ENCODE assay signal across 1 cellular context in the genomic region with DNA sequence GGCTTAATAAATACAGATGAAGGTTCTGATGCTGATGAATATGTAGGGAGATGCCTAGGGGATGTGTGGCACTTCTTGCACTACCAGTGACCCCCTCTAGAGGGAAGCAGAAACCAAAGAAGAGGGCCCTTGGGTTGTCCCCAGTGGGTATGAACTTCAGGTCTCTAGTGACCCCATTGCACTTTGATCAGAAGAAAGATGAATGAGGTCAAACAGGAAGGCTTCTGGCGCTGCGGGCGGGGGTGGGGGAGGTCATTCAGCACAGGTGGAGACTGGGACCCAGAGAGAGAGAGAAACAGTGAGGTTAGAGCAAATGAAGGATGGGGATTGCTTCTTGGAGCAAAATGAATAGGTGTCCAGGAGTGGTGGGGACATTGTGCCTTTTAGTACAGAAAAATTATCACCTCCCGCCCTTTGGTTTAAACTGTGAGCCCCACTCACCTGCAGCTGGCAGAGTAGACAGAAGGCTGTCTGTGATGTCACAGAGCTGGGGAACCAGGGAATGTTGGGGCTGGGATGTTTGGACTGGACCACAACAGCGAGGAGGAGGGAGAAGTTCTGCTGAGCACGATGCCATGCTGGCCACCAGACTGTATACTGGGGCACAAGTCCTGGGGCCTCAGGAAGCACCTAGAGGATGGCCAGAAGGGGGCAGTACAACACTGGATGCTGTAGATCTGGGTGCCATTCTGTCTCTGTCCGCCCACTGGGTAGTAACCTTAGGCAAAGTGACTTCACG.
A peak's percentile ranks its signal among the peaks of the same experiment; 100 is the strongest.
TF ChIP-seq lines count a peak whose summit lies in the region.

A gene with protein sequence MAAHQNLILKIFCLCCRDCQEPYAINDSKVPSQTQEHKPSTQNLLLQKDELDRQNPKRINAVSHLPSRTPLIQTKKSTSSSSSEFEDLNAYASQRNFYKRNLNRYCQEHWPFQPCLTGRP (minus strand): TSS at position 599 of the 739 bp plus-strand sequence. CDS start 10,469 bp downstream, outside the sequence.

TF ChIP-seq in HepG2, 621 proteins besides CTCF, POLR2A, EP300 and RAD21 (continued from another document and continues in another):
- TF ChIP-seq, protein P1, sequence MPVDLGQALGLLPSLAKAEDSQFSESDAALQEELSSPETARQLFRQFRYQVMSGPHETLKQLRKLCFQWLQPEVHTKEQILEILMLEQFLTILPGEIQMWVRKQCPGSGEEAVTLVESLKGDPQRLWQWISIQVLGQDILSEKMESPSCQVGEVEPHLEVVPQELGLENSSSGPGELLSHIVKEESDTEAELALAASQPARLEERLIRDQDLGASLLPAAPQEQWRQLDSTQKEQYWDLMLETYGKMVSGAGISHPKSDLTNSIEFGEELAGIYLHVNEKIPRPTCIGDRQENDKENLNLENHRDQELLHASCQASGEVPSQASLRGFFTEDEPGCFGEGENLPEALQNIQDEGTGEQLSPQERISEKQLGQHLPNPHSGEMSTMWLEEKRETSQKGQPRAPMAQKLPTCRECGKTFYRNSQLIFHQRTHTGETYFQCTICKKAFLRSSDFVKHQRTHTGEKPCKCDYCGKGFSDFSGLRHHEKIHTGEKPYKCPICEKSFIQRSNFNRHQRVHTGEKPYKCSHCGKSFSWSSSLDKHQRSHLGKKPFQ (CRISPR knock-in tag; IDR thresholded peaks at IDR 0.05; ENCODE audit: insufficient replicate concordance) = no peak
- TF ChIP-seq RFXANK (CRISPR knock-in tag; IDR thresholded peaks at IDR 0.05) (no peak), ZNF441 (CRISPR knock-in tag; IDR thresholded peaks at IDR 0.05; ENCODE audit: borderline replicate concordance) (no peak), DR1 (CRISPR knock-in tag; IDR thresholded peaks at IDR 0.05) (no peak), ZNF563 (CRISPR knock-in tag; IDR thresholded peaks at IDR 0.05) (no peak), NFE2L1 (CRISPR knock-in tag; IDR thresholded peaks at IDR 0.05; ENCODE audit: borderline replicate concordance) (no peak), NR2F2 (IDR thresholded peaks at IDR 0.05; ENCODE audit: borderline replicate concordance, low read depth) (peak; percentile 55), ZNF777 (CRISPR knock-in tag; IDR thresholded peaks at IDR 0.05) (no peak), ZNF30 (CRISPR knock-in tag; IDR thresholded peaks at IDR 0.05) (no peak), PCBP1 (IDR thresholded peaks at IDR 0.05; ENCODE audit: borderline replicate concordance, low read depth, low read length) (no peak), NR2F6 (IDR thresholded peaks at IDR 0.05) (peak; percentile 80), NR2F6 (CRISPR knock-in tag; IDR thresholded peaks at IDR 0.05) (peak; percentile 49; the same call in 1 of the 2 replicates), ZNF350 (CRISPR knock-in tag; IDR thresholded peaks at IDR 0.05; ENCODE audit: borderline replicate concordance, low read depth) (peak; percentile 47; the same call in 1 of the 2 replicates), GATAD2A (CRISPR knock-in tag; IDR thresholded peaks at IDR 0.05) (peak; percentile 40; the same call in 1 of the 2 replicates), KLF13 (CRISPR knock-in tag; IDR thresholded peaks at IDR 0.05) (no peak)
- TF ChIP-seq, protein P2, sequence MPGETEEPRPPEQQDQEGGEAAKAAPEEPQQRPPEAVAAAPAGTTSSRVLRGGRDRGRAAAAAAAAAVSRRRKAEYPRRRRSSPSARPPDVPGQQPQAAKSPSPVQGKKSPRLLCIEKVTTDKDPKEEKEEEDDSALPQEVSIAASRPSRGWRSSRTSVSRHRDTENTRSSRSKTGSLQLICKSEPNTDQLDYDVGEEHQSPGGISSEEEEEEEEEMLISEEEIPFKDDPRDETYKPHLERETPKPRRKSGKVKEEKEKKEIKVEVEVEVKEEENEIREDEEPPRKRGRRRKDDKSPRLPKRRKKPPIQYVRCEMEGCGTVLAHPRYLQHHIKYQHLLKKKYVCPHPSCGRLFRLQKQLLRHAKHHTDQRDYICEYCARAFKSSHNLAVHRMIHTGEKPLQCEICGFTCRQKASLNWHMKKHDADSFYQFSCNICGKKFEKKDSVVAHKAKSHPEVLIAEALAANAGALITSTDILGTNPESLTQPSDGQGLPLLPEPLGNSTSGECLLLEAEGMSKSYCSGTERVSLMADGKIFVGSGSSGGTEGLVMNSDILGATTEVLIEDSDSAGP (CRISPR knock-in tag; IDR thresholded peaks at IDR 0.05; ENCODE audit: borderline replicate concordance) = no peak
- TF ChIP-seq, protein P3, sequence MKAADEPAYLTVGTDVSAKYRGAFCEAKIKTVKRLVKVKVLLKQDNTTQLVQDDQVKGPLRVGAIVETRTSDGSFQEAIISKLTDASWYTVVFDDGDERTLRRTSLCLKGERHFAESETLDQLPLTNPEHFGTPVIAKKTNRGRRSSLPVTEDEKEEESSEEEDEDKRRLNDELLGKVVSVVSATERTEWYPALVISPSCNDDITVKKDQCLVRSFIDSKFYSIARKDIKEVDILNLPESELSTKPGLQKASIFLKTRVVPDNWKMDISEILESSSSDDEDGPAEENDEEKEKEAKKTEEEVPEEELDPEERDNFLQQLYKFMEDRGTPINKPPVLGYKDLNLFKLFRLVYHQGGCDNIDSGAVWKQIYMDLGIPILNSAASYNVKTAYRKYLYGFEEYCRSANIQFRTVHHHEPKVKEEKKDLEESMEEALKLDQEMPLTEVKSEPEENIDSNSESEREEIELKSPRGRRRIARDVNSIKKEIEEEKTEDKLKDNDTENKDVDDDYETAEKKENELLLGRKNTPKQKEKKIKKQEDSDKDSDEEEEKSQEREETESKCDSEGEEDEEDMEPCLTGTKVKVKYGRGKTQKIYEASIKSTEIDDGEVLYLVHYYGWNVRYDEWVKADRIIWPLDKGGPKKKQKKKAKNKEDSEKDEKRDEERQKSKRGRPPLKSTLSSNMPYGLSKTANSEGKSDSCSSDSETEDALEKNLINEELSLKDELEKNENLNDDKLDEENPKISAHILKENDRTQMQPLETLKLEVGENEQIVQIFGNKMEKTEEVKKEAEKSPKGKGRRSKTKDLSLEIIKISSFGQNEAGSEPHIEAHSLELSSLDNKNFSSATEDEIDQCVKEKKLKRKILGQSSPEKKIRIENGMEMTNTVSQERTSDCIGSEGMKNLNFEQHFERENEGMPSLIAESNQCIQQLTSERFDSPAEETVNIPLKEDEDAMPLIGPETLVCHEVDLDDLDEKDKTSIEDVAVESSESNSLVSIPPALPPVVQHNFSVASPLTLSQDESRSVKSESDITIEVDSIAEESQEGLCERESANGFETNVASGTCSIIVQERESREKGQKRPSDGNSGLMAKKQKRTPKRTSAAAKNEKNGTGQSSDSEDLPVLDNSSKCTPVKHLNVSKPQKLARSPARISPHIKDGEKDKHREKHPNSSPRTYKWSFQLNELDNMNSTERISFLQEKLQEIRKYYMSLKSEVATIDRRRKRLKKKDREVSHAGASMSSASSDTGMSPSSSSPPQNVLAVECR (CRISPR knock-in tag; IDR thresholded peaks at IDR 0.05; ENCODE audit: borderline replicate concordance) = peak; percentile 39; the same call in 1 of the 2 replicates
- TF ChIP-seq, protein P4, sequence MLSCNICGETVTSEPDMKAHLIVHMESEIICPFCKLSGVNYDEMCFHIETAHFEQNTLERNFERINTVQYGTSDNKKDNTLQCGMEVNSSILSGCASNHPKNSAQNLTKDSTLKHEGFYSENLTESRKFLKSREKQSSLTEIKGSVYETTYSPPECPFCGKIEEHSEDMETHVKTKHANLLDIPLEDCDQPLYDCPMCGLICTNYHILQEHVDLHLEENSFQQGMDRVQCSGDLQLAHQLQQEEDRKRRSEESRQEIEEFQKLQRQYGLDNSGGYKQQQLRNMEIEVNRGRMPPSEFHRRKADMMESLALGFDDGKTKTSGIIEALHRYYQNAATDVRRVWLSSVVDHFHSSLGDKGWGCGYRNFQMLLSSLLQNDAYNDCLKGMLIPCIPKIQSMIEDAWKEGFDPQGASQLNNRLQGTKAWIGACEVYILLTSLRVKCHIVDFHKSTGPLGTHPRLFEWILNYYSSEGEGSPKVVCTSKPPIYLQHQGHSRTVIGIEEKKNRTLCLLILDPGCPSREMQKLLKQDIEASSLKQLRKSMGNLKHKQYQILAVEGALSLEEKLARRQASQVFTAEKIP (CRISPR knock-in tag; IDR thresholded peaks at IDR 0.05; ENCODE audit: borderline replicate concordance) = no peak
- TF ChIP-seq, protein P5, sequence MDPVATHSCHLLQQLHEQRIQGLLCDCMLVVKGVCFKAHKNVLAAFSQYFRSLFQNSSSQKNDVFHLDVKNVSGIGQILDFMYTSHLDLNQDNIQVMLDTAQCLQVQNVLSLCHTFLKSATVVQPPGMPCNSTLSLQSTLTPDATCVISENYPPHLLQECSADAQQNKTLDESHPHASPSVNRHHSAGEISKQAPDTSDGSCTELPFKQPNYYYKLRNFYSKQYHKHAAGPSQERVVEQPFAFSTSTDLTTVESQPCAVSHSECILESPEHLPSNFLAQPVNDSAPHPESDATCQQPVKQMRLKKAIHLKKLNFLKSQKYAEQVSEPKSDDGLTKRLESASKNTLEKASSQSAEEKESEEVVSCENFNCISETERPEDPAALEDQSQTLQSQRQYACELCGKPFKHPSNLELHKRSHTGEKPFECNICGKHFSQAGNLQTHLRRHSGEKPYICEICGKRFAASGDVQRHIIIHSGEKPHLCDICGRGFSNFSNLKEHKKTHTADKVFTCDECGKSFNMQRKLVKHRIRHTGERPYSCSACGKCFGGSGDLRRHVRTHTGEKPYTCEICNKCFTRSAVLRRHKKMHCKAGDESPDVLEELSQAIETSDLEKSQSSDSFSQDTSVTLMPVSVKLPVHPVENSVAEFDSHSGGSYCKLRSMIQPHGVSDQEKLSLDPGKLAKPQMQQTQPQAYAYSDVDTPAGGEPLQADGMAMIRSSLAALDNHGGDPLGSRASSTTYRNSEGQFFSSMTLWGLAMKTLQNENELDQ (CRISPR knock-in tag; IDR thresholded peaks at IDR 0.05; ENCODE audit: borderline replicate concordance) = no peak
- TF ChIP-seq, protein P6, sequence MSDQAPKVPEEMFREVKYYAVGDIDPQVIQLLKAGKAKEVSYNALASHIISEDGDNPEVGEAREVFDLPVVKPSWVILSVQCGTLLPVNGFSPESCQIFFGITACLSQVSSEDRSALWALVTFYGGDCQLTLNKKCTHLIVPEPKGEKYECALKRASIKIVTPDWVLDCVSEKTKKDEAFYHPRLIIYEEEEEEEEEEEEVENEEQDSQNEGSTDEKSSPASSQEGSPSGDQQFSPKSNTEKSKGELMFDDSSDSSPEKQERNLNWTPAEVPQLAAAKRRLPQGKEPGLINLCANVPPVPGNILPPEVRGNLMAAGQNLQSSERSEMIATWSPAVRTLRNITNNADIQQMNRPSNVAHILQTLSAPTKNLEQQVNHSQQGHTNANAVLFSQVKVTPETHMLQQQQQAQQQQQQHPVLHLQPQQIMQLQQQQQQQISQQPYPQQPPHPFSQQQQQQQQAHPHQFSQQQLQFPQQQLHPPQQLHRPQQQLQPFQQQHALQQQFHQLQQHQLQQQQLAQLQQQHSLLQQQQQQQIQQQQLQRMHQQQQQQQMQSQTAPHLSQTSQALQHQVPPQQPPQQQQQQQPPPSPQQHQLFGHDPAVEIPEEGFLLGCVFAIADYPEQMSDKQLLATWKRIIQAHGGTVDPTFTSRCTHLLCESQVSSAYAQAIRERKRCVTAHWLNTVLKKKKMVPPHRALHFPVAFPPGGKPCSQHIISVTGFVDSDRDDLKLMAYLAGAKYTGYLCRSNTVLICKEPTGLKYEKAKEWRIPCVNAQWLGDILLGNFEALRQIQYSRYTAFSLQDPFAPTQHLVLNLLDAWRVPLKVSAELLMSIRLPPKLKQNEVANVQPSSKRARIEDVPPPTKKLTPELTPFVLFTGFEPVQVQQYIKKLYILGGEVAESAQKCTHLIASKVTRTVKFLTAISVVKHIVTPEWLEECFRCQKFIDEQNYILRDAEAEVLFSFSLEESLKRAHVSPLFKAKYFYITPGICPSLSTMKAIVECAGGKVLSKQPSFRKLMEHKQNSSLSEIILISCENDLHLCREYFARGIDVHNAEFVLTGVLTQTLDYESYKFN (CRISPR knock-in tag; conservative IDR thresholded peaks at IDR 0.05) = no peak; the same call in 1 of the 2 replicates
- TF ChIP-seq, protein P7, sequence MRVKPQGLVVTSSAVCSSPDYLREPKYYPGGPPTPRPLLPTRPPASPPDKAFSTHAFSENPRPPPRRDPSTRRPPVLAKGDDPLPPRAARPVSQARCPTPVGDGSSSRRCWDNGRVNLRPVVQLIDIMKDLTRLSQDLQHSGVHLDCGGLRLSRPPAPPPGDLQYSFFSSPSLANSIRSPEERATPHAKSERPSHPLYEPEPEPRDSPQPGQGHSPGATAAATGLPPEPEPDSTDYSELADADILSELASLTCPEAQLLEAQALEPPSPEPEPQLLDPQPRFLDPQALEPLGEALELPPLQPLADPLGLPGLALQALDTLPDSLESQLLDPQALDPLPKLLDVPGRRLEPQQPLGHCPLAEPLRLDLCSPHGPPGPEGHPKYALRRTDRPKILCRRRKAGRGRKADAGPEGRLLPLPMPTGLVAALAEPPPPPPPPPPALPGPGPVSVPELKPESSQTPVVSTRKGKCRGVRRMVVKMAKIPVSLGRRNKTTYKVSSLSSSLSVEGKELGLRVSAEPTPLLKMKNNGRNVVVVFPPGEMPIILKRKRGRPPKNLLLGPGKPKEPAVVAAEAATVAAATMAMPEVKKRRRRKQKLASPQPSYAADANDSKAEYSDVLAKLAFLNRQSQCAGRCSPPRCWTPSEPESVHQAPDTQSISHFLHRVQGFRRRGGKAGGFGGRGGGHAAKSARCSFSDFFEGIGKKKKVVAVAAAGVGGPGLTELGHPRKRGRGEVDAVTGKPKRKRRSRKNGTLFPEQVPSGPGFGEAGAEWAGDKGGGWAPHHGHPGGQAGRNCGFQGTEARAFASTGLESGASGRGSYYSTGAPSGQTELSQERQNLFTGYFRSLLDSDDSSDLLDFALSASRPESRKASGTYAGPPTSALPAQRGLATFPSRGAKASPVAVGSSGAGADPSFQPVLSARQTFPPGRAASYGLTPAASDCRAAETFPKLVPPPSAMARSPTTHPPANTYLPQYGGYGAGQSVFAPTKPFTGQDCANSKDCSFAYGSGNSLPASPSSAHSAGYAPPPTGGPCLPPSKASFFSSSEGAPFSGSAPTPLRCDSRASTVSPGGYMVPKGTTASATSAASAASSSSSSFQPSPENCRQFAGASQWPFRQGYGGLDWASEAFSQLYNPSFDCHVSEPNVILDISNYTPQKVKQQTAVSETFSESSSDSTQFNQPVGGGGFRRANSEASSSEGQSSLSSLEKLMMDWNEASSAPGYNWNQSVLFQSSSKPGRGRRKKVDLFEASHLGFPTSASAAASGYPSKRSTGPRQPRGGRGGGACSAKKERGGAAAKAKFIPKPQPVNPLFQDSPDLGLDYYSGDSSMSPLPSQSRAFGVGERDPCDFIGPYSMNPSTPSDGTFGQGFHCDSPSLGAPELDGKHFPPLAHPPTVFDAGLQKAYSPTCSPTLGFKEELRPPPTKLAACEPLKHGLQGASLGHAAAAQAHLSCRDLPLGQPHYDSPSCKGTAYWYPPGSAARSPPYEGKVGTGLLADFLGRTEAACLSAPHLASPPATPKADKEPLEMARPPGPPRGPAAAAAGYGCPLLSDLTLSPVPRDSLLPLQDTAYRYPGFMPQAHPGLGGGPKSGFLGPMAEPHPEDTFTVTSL (CRISPR knock-in tag; IDR thresholded peaks at IDR 0.05; ENCODE audit: borderline replicate concordance) = 0 out of 2 replicates have a peak, but pooled peaks have one; percentile 51
- TF ChIP-seq, protein P8, sequence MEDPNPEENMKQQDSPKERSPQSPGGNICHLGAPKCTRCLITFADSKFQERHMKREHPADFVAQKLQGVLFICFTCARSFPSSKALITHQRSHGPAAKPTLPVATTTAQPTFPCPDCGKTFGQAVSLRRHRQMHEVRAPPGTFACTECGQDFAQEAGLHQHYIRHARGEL (CRISPR knock-in tag; IDR thresholded peaks at IDR 0.05) = no peak
- TF ChIP-seq, protein P9, sequence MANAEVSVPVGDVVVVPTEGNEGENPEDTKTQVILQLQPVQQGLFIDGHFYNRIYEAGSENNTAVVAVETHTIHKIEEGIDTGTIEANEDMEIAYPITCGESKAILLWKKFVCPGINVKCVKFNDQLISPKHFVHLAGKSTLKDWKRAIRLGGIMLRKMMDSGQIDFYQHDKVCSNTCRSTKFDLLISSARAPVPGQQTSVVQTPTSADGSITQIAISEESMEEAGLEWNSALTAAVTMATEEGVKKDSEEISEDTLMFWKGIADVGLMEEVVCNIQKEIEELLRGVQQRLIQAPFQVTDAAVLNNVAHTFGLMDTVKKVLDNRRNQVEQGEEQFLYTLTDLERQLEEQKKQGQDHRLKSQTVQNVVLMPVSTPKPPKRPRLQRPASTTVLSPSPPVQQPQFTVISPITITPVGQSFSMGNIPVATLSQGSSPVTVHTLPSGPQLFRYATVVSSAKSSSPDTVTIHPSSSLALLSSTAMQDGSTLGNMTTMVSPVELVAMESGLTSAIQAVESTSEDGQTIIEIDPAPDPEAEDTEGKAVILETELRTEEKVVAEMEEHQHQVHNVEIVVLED (CRISPR knock-in tag; IDR thresholded peaks at IDR 0.05; ENCODE audit: borderline replicate concordance) = no peak
